ENCODE assay signal across 8 cellular contexts in the genomic region with DNA sequence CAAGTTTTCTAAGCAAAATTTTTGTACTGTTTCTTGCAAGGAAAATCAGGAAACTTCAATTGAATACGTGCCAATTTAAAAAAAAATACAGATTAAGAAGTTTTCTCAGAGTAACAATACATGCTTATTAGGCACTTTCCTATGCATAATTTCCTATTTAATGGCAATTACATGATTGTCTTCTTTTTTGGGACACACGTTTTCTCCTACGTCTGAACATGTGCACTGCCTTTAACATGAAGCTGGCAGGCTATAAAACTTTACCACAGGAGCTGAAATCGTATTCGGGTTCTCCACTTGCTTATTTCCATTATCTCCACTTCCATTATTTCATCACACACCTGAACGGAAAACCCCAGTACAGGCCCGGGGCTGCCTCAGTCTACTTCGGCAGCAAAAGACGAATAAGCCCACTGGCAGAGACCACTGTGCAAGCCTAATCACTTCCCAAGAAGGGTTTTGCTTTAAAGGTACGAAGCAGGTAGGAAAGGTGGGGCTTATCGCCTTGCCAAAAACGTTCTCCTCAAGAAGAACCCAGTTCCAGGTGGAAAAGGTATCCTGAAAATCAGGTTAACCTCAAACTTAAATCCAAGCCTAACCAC. TPM values are rescaled to one million over a fixed set of nuclear protein-coding genes. Genes with fewer than 3 reads are reported as not detected.
DNase-seq lines count a peak whose midpoint lies in the region; ATAC-seq and TF ChIP-seq lines count a peak whose summit lies in the region.

No MANE protein-coding gene starts in this region.

- no peaks in the 10 kb centered on the region for H3K9me3 ChIP-seq in right atrium auricular region

- POLR2A ChIA-PET in T-cell (lab: Charles Lee), result interaction anchor here (0.6 to 2.9 kb wide), 7 partner anchors 8 to 1435 kb away, joined by 4 to 19 read pairs (median 6); a partner anchor contains a TSS

- DNase-seq in activated CD4-positive, alpha-beta T cell treated with anti-CD3 and anti-CD28 coated beads, Interleukin-2, amount 10 ng/mL, durations not matched to agents 24 days and 14 days, result no peak
- no peak for DNase-seq in activated CD4-positive, alpha-beta T cell treated with anti-CD3 and anti-CD28 coated beads, Interleukin-2, amount 50 U/mL, for 4 hours
- DNase-seq in T-cell (peak in 1 of 34 experiments; percentile 0), right atrium auricular region (ENCODE audit: low spot score) (no peak), HUDEP-2 (lab: John Stamatoyannopoulos, UW; ENCODE audit: unreplicated experiment in 76 of 76) (no peak), dedifferentiated amniotic fluid mesenchymal stem cell (ENCODE audit: extremely low spot score) (no peak)

- TF ChIP-seq CTCF in right atrium auricular region (IDR thresholded peaks at IDR 0.05), result no peak

- H3K27ac ChIP-seq in right atrium auricular region (peak overlapping the region; percentile 97 to 98), skin epidermis (peak overlapping the region; percentile 60 to 99 (median 93))

- no peaks in the 10 kb centered on the region for H3K27me3 Mint-ChIP-seq in activated CD4-positive, alpha-beta T cell treated with anti-CD3 and anti-CD28 coated beads, Interleukin-2, amount 10 ng/mL, durations not matched to agents 24 days and 14 days
- no peaks in the 10 kb centered on the region for H3K27me3 Mint-ChIP-seq in T-cell

- peaks cover 12% of the 10 kb centered on the region for H3K36me3 ChIP-seq in right atrium auricular region

- intact Hi-C loops in activated CD4-positive, alpha-beta T cell treated with anti-CD3 and anti-CD28 coated beads, Interleukin-2, amount 10 ng/mL, durations not matched to agents 24 days and 14 days (cut with micrococcal nuclease), result loop anchor here (1.0 to 10.0 kb wide), 6 partner anchors 139 to 1564 kb away; a partner anchor contains a TSS

- H3K27ac Mint-ChIP-seq in activated CD4-positive, alpha-beta T cell treated with anti-CD3 and anti-CD28 coated beads, Interleukin-2, amount 10 ng/mL, durations not matched to agents 24 days and 14 days, result peak overlapping the region; percentile 99
- peak overlapping the region; percentile 96 for H3K27ac Mint-ChIP-seq in T-cell

- ATAC-seq in T-cell (replicated peaks in 1 of 4) (no peak), HG03139 (IDR thresholded peaks at IDR 0.05; ENCODE audit: unreplicated experiment) (no peak)

- H3K4me3 Mint-ChIP-seq in activated CD4-positive, alpha-beta T cell treated with anti-CD3 and anti-CD28 coated beads, Interleukin-2, amount 10 ng/mL, durations not matched to agents 24 days and 14 days, result no peak overlapping the region
- H3K4me3 Mint-ChIP-seq in T-cell, result no peak overlapping the region

- CTCF ChIA-PET in T-cell (lab: Charles Lee), result interaction anchor here (0.8 to 3.0 kb wide), 6 partner anchors 9 to 1680 kb away, joined by 3 to 21 read pairs (median 3); a partner anchor contains a TSS

- H3K27me3 ChIP-seq in right atrium auricular region, result no peaks in the 10 kb centered on the region

- peaks cover 33% of the 10 kb centered on the region for H3K4me1 Mint-ChIP-seq in activated CD4-positive, alpha-beta T cell treated with anti-CD3 and anti-CD28 coated beads, Interleukin-2, amount 10 ng/mL, durations not matched to agents 24 days and 14 days
- peaks cover 31 to 59% (median 54%) of the 10 kb centered on the region in 3 donors for H3K4me1 Mint-ChIP-seq in T-cell

- H3K9me3 Mint-ChIP-seq in activated CD4-positive, alpha-beta T cell treated with anti-CD3 and anti-CD28 coated beads, Interleukin-2, amount 10 ng/mL, durations not matched to agents 24 days and 14 days, result no peaks in the 10 kb centered on the region
- H3K9me3 Mint-ChIP-seq in T-cell, result no peaks in the 10 kb centered on the region

- H3K4me3 ChIP-seq in right atrium auricular region (peak overlapping the region; percentile 72 to 85), skin epidermis (peak overlapping the region; percentile 44 to 83 (median 74))

- peaks cover 0 to 50% of the 10 kb centered on the region in 2 donors for H3K4me1 ChIP-seq in right atrium auricular region

- peaks cover 28% of the 10 kb centered on the region for H3K36me3 Mint-ChIP-seq in activated CD4-positive, alpha-beta T cell treated with anti-CD3 and anti-CD28 coated beads, Interleukin-2, amount 10 ng/mL, durations not matched to agents 24 days and 14 days (ENCODE audit: low read depth)
- H3K36me3 Mint-ChIP-seq in T-cell, result peaks cover 22% of the 10 kb centered on the region

RNA-seq across cellular contexts. Expression of a gene that starts 0.6 kb away (rescaled TPM):
- 22.4 and 29.4 TPM in 2 replicates for total RNA-seq in activated CD4-positive, alpha-beta T cell treated with anti-CD3 and anti-CD28 coated beads, Interleukin-2, amount 10 ng/mL, durations not matched to agents 24 days and 14 days
- total RNA-seq in T-cell (10 to 100 TPM; 28.3 to 33.8 (median 30.3) TPM), right atrium auricular region (10 to 100 TPM; 28.6 to 36.3 TPM)

RNA-seq across cellular contexts. Expression of a gene that starts 0.6 kb away (rescaled TPM):
- total RNA-seq in activated CD4-positive, alpha-beta T cell treated with anti-CD3 and anti-CD28 coated beads, Interleukin-2, amount 10 ng/mL, durations not matched to agents 24 days and 14 days, result 16.3 and 22.7 TPM in 2 replicates
- total RNA-seq in T-cell, result 10 to 100 TPM; 24.4 to 35.5 (median 29.6) TPM
- 10 to 100 TPM; 10.1 to 13.8 TPM for total RNA-seq in right atrium auricular region

RNA-seq across cellular contexts. Expression of a gene that starts 42.2 kb away (rescaled TPM):
- 0.43 and 0.47 TPM in 2 replicates for total RNA-seq in activated CD4-positive, alpha-beta T cell treated with anti-CD3 and anti-CD28 coated beads, Interleukin-2, amount 10 ng/mL, durations not matched to agents 24 days and 14 days
- total RNA-seq in T-cell, result under 1 TPM in 1 of 5 donors, not detected in 4; 0.47 TPM
- total RNA-seq in right atrium auricular region, result not detected
